In genomic region chr6:10314163-10314955, GRCh38 we compare ENCODE assay signal across 24 cellular contexts.
DNase-seq lines count a peak whose midpoint lies in the region; ATAC-seq and TF ChIP-seq lines count a peak whose summit lies in the region.
"Had no signal": no experiment of that assay in that cellular context is flagged by ENCODE, and none has a peak within 500 bp of the region (broad histone marks: within the 10 kb centered on the region; RNA-seq: fewer than 3 reads in every experiment).

No MANE protein-coding gene starts in this region.

- ATAC-seq in GM19023 (IDR thresholded peaks at IDR 0.05; ENCODE audit: unreplicated experiment) = no peak
- ATAC-seq: activated T-cell treated with anti-CD3 and anti-CD28 coated beads, Interleukin-2, amount 50 U/mL, for 72 hours; left lobe of liver; T-helper 17 cell had no signal

- no peaks in the 10 kb centered on the region for H3K9me2 ChIP-seq in hepatocyte (replicated peaks; ENCODE audit: insufficient read depth)

- no peak overlapping the region for H2AFZ ChIP-seq in hepatocyte

- H3K4me3 ChIP-seq in HEK293 (ENCODE audit: low read depth, low read length) (no peak overlapping the region), hepatocyte (no peak overlapping the region)
- H3K4me3 ChIP-seq: Peyer's patch, SK-N-MC, thoracic aorta had no signal

- H3K4me1 ChIP-seq in HEK293 (ENCODE audit: control insufficient read depth, insufficient read depth, low read length) = peaks cover 16% of the 10 kb centered on the region
- H3K4me1 ChIP-seq in hepatocyte (ENCODE audit: insufficient read depth) = peaks cover 11% of the 10 kb centered on the region
- H3K4me1 ChIP-seq: Peyer's patch had no signal

- peak; percentile 70 for DNase-seq in NCI-H748 (lab: John Stamatoyannopoulos, UW; ENCODE audit: unreplicated experiment)
- no peak for DNase-seq in hepatocyte (ENCODE audit: low spot score)
- no peak for DNase-seq in progenitor cell of endocrine pancreas (ENCODE audit: low spot score, unreplicated experiment)
- no peak for DNase-seq in A172 (ENCODE audit: low spot score)
- no peak for DNase-seq in endothelial cell (ENCODE audit: low spot score)
- DNase-seq in OCI-M2 (lab: John Stamatoyannopoulos, UW; ENCODE audit: unreplicated experiment) = no peak
- DNase-seq: activated CD4-positive, alpha-beta T cell treated with anti-CD3 and anti-CD28 coated beads for 48 hours; activated naive CD4-positive, alpha-beta T cell treated with anti-CD3 and anti-CD28 coated beads for 36 hours; activated T-cell treated with anti-CD3 and anti-CD28 coated beads, Interleukin-2, amount 50 U/mL, for 72 hours; amygdala; CD4-positive, alpha-beta T cell; DMS 273 treated with DMSO at 0.1 percent for 48 hours; NCI-H1436; NCI-H2171 treated with DMSO at 0.1 percent for 48 hours; Peyer's patch; stimulated activated CD4-positive, alpha-beta T cell treated with anti-CD3 and anti-CD28 coated beads, Interleukin-2, amount 100 ng/mL, for 48 hours; stimulated activated naive CD4-positive, alpha-beta T cell treated with Interleukin-2 at 50 U/mL for 16 hours; T-helper 17 cell had no signal

- peak overlapping the region; percentile 50 for H3K27ac Mint-ChIP-seq in progenitor cell of endocrine pancreas
- H3K27ac Mint-ChIP-seq in endothelial cell (ENCODE audit: unreplicated experiment) = no peak overlapping the region
- H3K27ac Mint-ChIP-seq: activated naive CD4-positive, alpha-beta T cell treated with anti-CD3 and anti-CD28 coated beads for 36 hours; activated T-cell treated with anti-CD3 and anti-CD28 coated beads, Interleukin-2, amount 50 U/mL, for 72 hours; CD4-positive, alpha-beta T cell; T-helper 17 cell had no signal

- CTCF ChIA-PET in HEK293 (lab: Yijun Ruan, JAX) = interaction anchor here (1.1 to 1.3 kb wide), 2 partner anchors 8 to 9 kb away, joined by 3 read pairs; no protein-coding TSS in a partner anchor

- peaks cover 5% of the 10 kb centered on the region for H3K9me3 Mint-ChIP-seq in progenitor cell of endocrine pancreas (ENCODE audit: low read depth)
- no peaks in the 10 kb centered on the region for H3K9me3 Mint-ChIP-seq in endothelial cell (ENCODE audit: unreplicated experiment)
- H3K9me3 Mint-ChIP-seq: activated naive CD4-positive, alpha-beta T cell treated with anti-CD3 and anti-CD28 coated beads for 36 hours; CD4-positive, alpha-beta T cell had no signal

- H3K4me3 Mint-ChIP-seq in progenitor cell of endocrine pancreas (ENCODE audit: low read depth) (no peak overlapping the region), endothelial cell (ENCODE audit: unreplicated experiment) (no peak overlapping the region)
- H3K4me3 Mint-ChIP-seq: activated naive CD4-positive, alpha-beta T cell treated with anti-CD3 and anti-CD28 coated beads for 36 hours; activated T-cell treated with anti-CD3 and anti-CD28 coated beads, Interleukin-2, amount 50 U/mL, for 72 hours; CD4-positive, alpha-beta T cell; T-helper 17 cell had no signal

- H3K4me1 Mint-ChIP-seq in progenitor cell of endocrine pancreas (ENCODE audit: low read depth) = peaks cover 17% of the 10 kb centered on the region
- H3K4me1 Mint-ChIP-seq in endothelial cell (ENCODE audit: unreplicated experiment) = peaks cover 6% of the 10 kb centered on the region
- H3K4me1 Mint-ChIP-seq: T-helper 17 cell had no signal

- H3K9me3 ChIP-seq in HEK293 (ENCODE audit: control insufficient read depth, insufficient read depth, low read depth, low read length) (no peaks in the 10 kb centered on the region), hepatocyte (ENCODE audit: low read depth) (no peaks in the 10 kb centered on the region)
- H3K9me3 ChIP-seq: neutrophil, Peyer's patch, thoracic aorta had no signal

- no peak overlapping the region for H3K4me2 ChIP-seq in hepatocyte

- H3K27me3 Mint-ChIP-seq in progenitor cell of endocrine pancreas (peaks cover 6% of the 10 kb centered on the region), endothelial cell (ENCODE audit: unreplicated experiment) (peaks cover 2% of the 10 kb centered on the region)

- no peak for TF ChIP-seq CTCF in HEK293 (tag by site-specific recombination; IDR thresholded peaks at IDR 0.05)
- TF ChIP-seq CTCF in hepatocyte (IDR thresholded peaks at IDR 0.05; ENCODE audit: poor library complexity) = no peak
- TF ChIP-seq CTCF in progenitor cell of endocrine pancreas (IDR thresholded peaks at IDR 0.05; ENCODE audit: unreplicated experiment) = no peak
- TF ChIP-seq CTCF in endothelial cell (IDR thresholded peaks at IDR 0.05; ENCODE audit: unreplicated experiment) = no peak

- no peaks in the 10 kb centered on the region for H4K20me1 ChIP-seq in hepatocyte (ENCODE audit: insufficient read depth, poor library complexity, severe bottlenecking)

- H3K36me3 Mint-ChIP-seq in progenitor cell of endocrine pancreas (ENCODE audit: insufficient read depth) (no peaks in the 10 kb centered on the region), endothelial cell (ENCODE audit: low read depth, unreplicated experiment) (no peaks in the 10 kb centered on the region)

- H3K27me3 ChIP-seq in hepatocyte = no peaks in the 10 kb centered on the region
- H3K27me3 ChIP-seq: neutrophil, Peyer's patch had no signal

- 47% methylated on average over 17 of the region's 17 CpGs for WGBS in hepatocyte (ENCODE audit: low lambda C conversion rate, missing lambda C conversion rate)

- POLR2A ChIA-PET in HEK293 (lab: Yijun Ruan, JAX) = no interaction called here

- no peaks in the 10 kb centered on the region for H3K79me2 ChIP-seq in hepatocyte

- H3K27ac ChIP-seq in HEK293 (ENCODE audit: extremely low read depth, low read depth, low read length) (no peak overlapping the region), hepatocyte (peak overlapping the region; percentile 28)
- H3K27ac ChIP-seq: neutrophil, Peyer's patch, SK-N-MC, thoracic aorta had no signal

- H3K36me3 ChIP-seq in HEK293 (ENCODE audit: control insufficient read depth in 2 of 2, insufficient read depth in 1 of 2, low read length in 2 of 2) (no peaks in the 10 kb centered on the region), hepatocyte (replicated peaks; ENCODE audit: insufficient read depth, low read depth) (no peaks in the 10 kb centered on the region)
- H3K36me3 ChIP-seq: neutrophil, Peyer's patch, thoracic aorta had no signal

TF ChIP-seq in HEK293, 187 proteins besides CTCF, POLR2A, EP300 and RAD21:
- TF ChIP-seq ZNF768 (tag by site-specific recombination; IDR thresholded peaks at IDR 0.05) = no peak
- peak; percentile 59; the same call in 1 of the 2 replicates for TF ChIP-seq ZNF394 (tag by site-specific recombination; IDR thresholded peaks at IDR 0.05; ENCODE audit: borderline replicate concordance)
- TF ChIP-seq ZIC2 (tag by site-specific recombination; IDR thresholded peaks at IDR 0.05) = no peak
